In genomic region chr4:498328-498919, GRCh38 we compare ENCODE assay signal across 8 cellular contexts. TPM values are rescaled to one million over a fixed set of nuclear protein-coding genes. Genes with fewer than 3 reads are reported as not detected.
DNase-seq lines count a peak whose midpoint lies in the region; ATAC-seq, FAIRE-seq and TF ChIP-seq lines count a peak whose summit lies in the region.

No MANE protein-coding gene starts in this region.

- DNase-seq in A549 (ENCODE audit: low read depth in 1 of 2, low spot score in 1 of 2) = peak in 1 of 2 experiments; percentile 16
- DNase-seq in myocyte (ENCODE audit: low read depth) = peak; percentile 13
- DNase-seq in NCI-H526 treated with DMSO at 0.1 percent for 48 hours (lab: John Stamatoyannopoulos, UW) = no peak
- DNase-seq in AML-193 (lab: John Stamatoyannopoulos, UW) = no peak
- no peak for DNase-seq in CD1c-positive myeloid dendritic cell (ENCODE audit: extremely low spot score)

- H3K9me2 ChIP-seq in OCI-LY1 (ENCODE audit: low read depth, low read length) = no peaks in the 10 kb centered on the region

- FAIRE-seq in A549 (lab: Jason Lieb, UNC) = no peak

- H4K20me1 ChIP-seq in OCI-LY1 (ENCODE audit: insufficient read depth, low read length) = no peaks in the 10 kb centered on the region

- H3K4me1 ChIP-seq in A549 (0 out of 3 replicates have a peak, but pooled peaks cover 4% of the 10 kb centered on the region), OCI-LY1 (ENCODE audit: insufficient read depth, low read length, severe bottlenecking) (peaks cover 11% of the 10 kb centered on the region), ectodermal cell (ENCODE audit: control insufficient read depth, insufficient read depth, low read length) (peaks cover 13% of the 10 kb centered on the region)

- 6% methylated on average over 17 of the region's 17 CpGs for WGBS in A549 (ENCODE audit: missing lambda C conversion rate)
- 11 to 12% methylated on average over 17 of the region's 17 CpGs for WGBS in ectodermal cell, 2 experiments

- peaks cover 4% of the 10 kb centered on the region; the same call in 1 of the 2 replicates for H3K79me2 ChIP-seq in OCI-LY1 (ENCODE audit: insufficient read depth, low read length)

- H3K27me3 ChIP-seq in OCI-LY1 (ENCODE audit: insufficient read depth, low read length) (no peaks in the 10 kb centered on the region), ectodermal cell (ENCODE audit: control insufficient read depth, insufficient read depth, low read length, poor library complexity, severe bottlenecking) (no peaks in the 10 kb centered on the region)

- POLR2A ChIA-PET in A549 (lab: Yijun Ruan, JAX) = interaction anchor here (0.7 to 1.2 kb wide), 3 partner anchors 22 to 169 kb away, joined by 3 to 4 read pairs (median 3); no protein-coding TSS in a partner anchor

- H3K4me3 ChIP-seq in A549 (peak overlapping the region; percentile 69), OCI-LY1 (ENCODE audit: low read depth, low read length, poor library complexity, severe bottlenecking) (peak overlapping the region; percentile 83), ectodermal cell (ENCODE audit: insufficient read depth, low read depth, low read length) (peak overlapping the region; percentile 96)

- no peaks in the 10 kb centered on the region for H3F3A ChIP-seq in OCI-LY1 (ENCODE audit: insufficient read depth, low read length)

- no peak for TF ChIP-seq POLR2A in A549 (IDR thresholded peaks at IDR 0.05; ENCODE audit: low read length)

- TF ChIP-seq EP300 in A549 (IDR thresholded peaks at IDR 0.05) = no peak

- no peak overlapping the region for H2AFZ ChIP-seq in OCI-LY1 (ENCODE audit: low read length)

- H3K9ac ChIP-seq in OCI-LY1 (ENCODE audit: low read length) = peak overlapping the region; percentile 78

- H3K9me3 ChIP-seq in A549 (peaks cover 21% of the 10 kb centered on the region; the same call in 2 of the 3 replicates), OCI-LY1 (ENCODE audit: low read length) (no peaks in the 10 kb centered on the region), ectodermal cell (ENCODE audit: control insufficient read depth, low read length) (no peaks in the 10 kb centered on the region)

- no peak for TF ChIP-seq RAD21 in A549 (conservative IDR thresholded peaks at IDR 0.05 in 1 of 2, IDR thresholded peaks at IDR 0.05 in 1 of 2)

- peak overlapping the region; percentile 79 to 96 for H3K27ac ChIP-seq in A549
- no peak overlapping the region for H3K27ac ChIP-seq in OCI-LY1 (ENCODE audit: low read depth, low read length, poor library complexity, severe bottlenecking)
- H3K27ac ChIP-seq in ectodermal cell (ENCODE audit: insufficient read depth, low read depth, low read length, poor library complexity, severe bottlenecking) = no peak overlapping the region

- H3K4me2 ChIP-seq in A549 (peak overlapping the region; percentile 55), OCI-LY1 (ENCODE audit: low read length) (peak overlapping the region; percentile 86)

- CTCF ChIA-PET in A549 (lab: Yijun Ruan, JAX) = no interaction called here

- peaks cover 41% of the 10 kb centered on the region for H3K36me3 ChIP-seq in OCI-LY1 (ENCODE audit: insufficient read depth, low read length)
- H3K36me3 ChIP-seq in ectodermal cell (ENCODE audit: control insufficient read depth, insufficient read depth, low read length) = peaks cover 21% of the 10 kb centered on the region

- ATAC-seq in A549 (peak in 1 of 2 experiments; percentile 61; a peak in 3 of 6 replicates), GM19438 (IDR thresholded peaks at IDR 0.05; ENCODE audit: low read depth, unreplicated experiment) (peak; percentile 22)

- no peak for TF ChIP-seq CTCF in A549 (IDR thresholded peaks at IDR 0.05)
- TF ChIP-seq CTCF in OCI-LY1 (IDR thresholded peaks at IDR 0.05; ENCODE audit: low read length) = no peak

TF ChIP-seq in A549, 52 proteins besides CTCF, POLR2A, EP300 and RAD21:
- no peak for TF ChIP-seq CEBPB (IDR thresholded peaks at IDR 0.05)
- TF ChIP-seq RFX5 (IDR thresholded peaks at IDR 0.05) = peak; percentile 93

RNA-seq across cellular contexts. Expression of gene ZNF721, which starts 0.5 kb away (rescaled TPM):
- 13.6 and 19.7 TPM in 2 replicates for polyA plus RNA-seq in A549 (2011; rRNA removed)
- polyA plus RNA-seq in A549 (2012; cell fraction: cytosol; rRNA removed) = 4.7 and 5.1 TPM in 2 replicates
- polyA plus RNA-seq in A549 (2012; cell fraction: nucleus; rRNA removed) = 2.3 and 3.5 TPM in 2 replicates
- 19.0 to 19.7 TPM (median 19.5 TPM) in 3 replicates for polyA plus RNA-seq in A549 (2017; fragmentation: RNase III; extraction: RNeasy Plus Mini Kit Qiagen cat#74134 plus additional on column Dnase treatment)
- polyA minus RNA-seq in A549 (2011; rRNA and poly(A)+ RNA removed) = 10.5 and 11.6 TPM in 2 replicates
- 51.6 TPM for polyA plus RNA-seq in ectodermal cell (2013, experiment 1 of 4)
- polyA plus RNA-seq in ectodermal cell (2013, experiment 2 of 4) = 48.0 TPM
- 42.5 TPM for polyA plus RNA-seq in ectodermal cell (2013, experiment 3 of 4)
- 43.2 TPM for polyA plus RNA-seq in ectodermal cell (2013, experiment 4 of 4)
- total RNA-seq in myocyte = 25.2 and 25.9 TPM in 2 replicates
- polyA plus RNA-seq in myocyte (2012) = 11.5 TPM

RNA-seq across cellular contexts. Expression of gene PIGG, which starts 0.6 kb away (rescaled TPM):
- polyA plus RNA-seq in A549 (2011; rRNA removed) = 42.7 and 49.3 TPM in 2 replicates
- 18.8 and 20.5 TPM in 2 replicates for polyA plus RNA-seq in A549 (2012; cell fraction: cytosol; rRNA removed)
- 72.1 and 76.4 TPM in 2 replicates for polyA plus RNA-seq in A549 (2012; cell fraction: nucleus; rRNA removed)
- polyA plus RNA-seq in A549 (2017; fragmentation: RNase III; extraction: RNeasy Plus Mini Kit Qiagen cat#74134 plus additional on column Dnase treatment) = 25.6 to 28.2 TPM (median 27.5 TPM) in 3 replicates
- polyA minus RNA-seq in A549 (2011; rRNA and poly(A)+ RNA removed) = 50.5 and 55.4 TPM in 2 replicates
- 73.9 TPM for polyA plus RNA-seq in ectodermal cell (2013, experiment 1 of 4)
- 82.2 TPM for polyA plus RNA-seq in ectodermal cell (2013, experiment 2 of 4)
- 59.1 TPM for polyA plus RNA-seq in ectodermal cell (2013, experiment 3 of 4)
- 61.6 TPM for polyA plus RNA-seq in ectodermal cell (2013, experiment 4 of 4)
- total RNA-seq in myocyte = 23.5 and 27.2 TPM in 2 replicates
- 43.1 TPM for polyA plus RNA-seq in myocyte (2012)

Comparison
In these comparisons a context has a peak if more than half of its experiments do, and no peak if none do; other contexts are left out.
1. H3K27ac ChIP-seq: peak in A549 (2 of 2); none in OCI-LY1 (single experiment) and ectodermal cell (single experiment).
2. Peak in every context shown above with its lines, with median percentiles within 50 percentile points of each other: H3K4me3 ChIP-seq.